ENCODE assay signal across 1 cellular context in genomic region chr9:100186356-100186755, GRCh38.
TF ChIP-seq lines count a peak whose summit lies in the region.

No MANE protein-coding gene starts in this region.

TF ChIP-seq in SK-N-SH, 30 proteins besides CTCF, POLR2A, EP300 and RAD21 (continued from another document):
- no peak for TF ChIP-seq ZBTB33 (IDR thresholded peaks at IDR 0.05; ENCODE audit: borderline replicate concordance, low read depth)
